Comparison of ENCODE assay signal across 8 cellular contexts in the genomic region with DNA sequence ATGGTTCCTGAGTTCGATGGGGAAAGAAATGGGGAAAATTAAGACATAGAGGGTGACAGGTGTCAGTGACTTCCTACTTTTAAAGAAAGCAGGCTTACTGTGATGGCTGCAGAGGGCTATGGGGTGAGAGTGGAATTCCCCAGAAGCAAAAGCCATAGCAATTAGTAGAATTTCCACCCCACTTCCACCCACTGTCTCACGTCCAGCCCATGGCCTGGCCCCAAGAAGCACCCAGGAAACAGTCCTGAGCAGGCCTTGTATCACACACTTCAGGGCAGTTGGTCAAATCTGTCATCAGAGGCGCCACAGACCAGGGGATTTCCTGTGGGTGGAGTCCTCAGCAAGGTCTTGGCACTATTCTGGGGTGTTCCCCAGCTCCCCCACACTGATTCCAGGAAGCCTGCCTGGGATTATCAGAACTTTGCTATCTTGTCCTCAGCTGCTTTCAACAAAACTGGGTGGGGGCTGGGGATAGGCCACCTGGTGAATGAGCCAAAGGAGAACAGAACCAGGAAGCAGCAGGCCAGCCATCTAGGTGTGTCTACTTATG.
A peak's percentile ranks its signal among the peaks of the same experiment; 100 is the strongest.
DNase-seq lines count a peak whose midpoint lies in the region; ATAC-seq and TF ChIP-seq lines count a peak whose summit lies in the region.

No MANE protein-coding gene starts in this region.

- no peaks in the 10 kb centered on the region for H3K27me3 ChIP-seq in foreskin keratinocyte
- no peaks in the 10 kb centered on the region for H3K27me3 ChIP-seq in hepatocyte

- H3K4me2 ChIP-seq in hepatocyte, result no peak overlapping the region

- intact Hi-C loops in sciatic nerve (cut with DNase I), result no loop called here

- no peaks in the 10 kb centered on the region for H3K36me3 ChIP-seq in hepatocyte (replicated peaks; ENCODE audit: insufficient read depth, low read depth)

- no peaks in the 10 kb centered on the region for H3K79me2 ChIP-seq in hepatocyte

- H2AFZ ChIP-seq in hepatocyte, result no peak overlapping the region

- H3K27ac ChIP-seq in foreskin keratinocyte, result no peak overlapping the region
- H3K27ac ChIP-seq in hepatocyte, result no peak overlapping the region

- H3K4me3 ChIP-seq in hepatocyte, result no peak overlapping the region

- ATAC-seq in GM18858 (IDR thresholded peaks at IDR 0.05; ENCODE audit: unreplicated experiment), result peak; percentile 50
- ATAC-seq in HG02852 (IDR thresholded peaks at IDR 0.05; ENCODE audit: unreplicated experiment), result peak; percentile 85
- ATAC-seq in foreskin keratinocyte, result peak; percentile 24
- ATAC-seq in sciatic nerve, result no peak

- 85% methylated on average over 3 of the region's 3 CpGs for WGBS in hepatocyte (ENCODE audit: low lambda C conversion rate, missing lambda C conversion rate)

- no peaks in the 10 kb centered on the region for H3K9me2 ChIP-seq in hepatocyte (replicated peaks; ENCODE audit: insufficient read depth)

- H3K4me1 ChIP-seq in foreskin keratinocyte (peaks cover 16% of the 10 kb centered on the region), hepatocyte (ENCODE audit: insufficient read depth) (peaks cover 5% of the 10 kb centered on the region)

- H4K20me1 ChIP-seq in hepatocyte (ENCODE audit: insufficient read depth, poor library complexity, severe bottlenecking), result no peaks in the 10 kb centered on the region

- DNase-seq in T-helper 22 cell (ENCODE audit: low read depth), result peak; percentile 5
- no peak for DNase-seq in foreskin keratinocyte
- DNase-seq in hepatocyte (ENCODE audit: low spot score), result no peak
- DNase-seq in NCI-H1930 (lab: John Stamatoyannopoulos, UW), result no peak
- no peak for DNase-seq in NCI-H1417 (lab: John Stamatoyannopoulos, UW)
- no peak for DNase-seq in sciatic nerve (ENCODE audit: low spot score)

- TF ChIP-seq CTCF in foreskin keratinocyte (conservative IDR thresholded peaks at IDR 0.05), result no peak
- TF ChIP-seq CTCF in hepatocyte (IDR thresholded peaks at IDR 0.05; ENCODE audit: poor library complexity), result no peak

- no peaks in the 10 kb centered on the region for H3K9me3 ChIP-seq in hepatocyte (ENCODE audit: low read depth)
